Comparison of ENCODE assay signal across 12 cellular contexts in genomic region chr13:33262997-33263396, GRCh38. TPM values are rescaled to one million over a fixed set of nuclear protein-coding genes. Genes with fewer than 3 reads are reported as not detected.
DNase-seq lines count a peak whose midpoint lies in the region; ATAC-seq and TF ChIP-seq lines count a peak whose summit lies in the region.
"Had no signal": no experiment of that assay in that cellular context is flagged by ENCODE, and none has a peak within 500 bp of the region (broad histone marks: within the 10 kb centered on the region; RNA-seq: fewer than 3 reads in every experiment).

No MANE protein-coding gene starts in this region.

- no peaks in the 10 kb centered on the region for H3K27me3 Mint-ChIP-seq in dendritic cell treated with granulocyte-macrophage colony-stimulating factor and Interleukin-4, amounts not matched to agents 40 ng/mL and 50 ng/mL, for 4 days

- DNase-seq in GM12865 (ENCODE audit: low read depth) (peak; percentile 30), NCI-H748 (lab: John Stamatoyannopoulos, UW; ENCODE audit: unreplicated experiment) (peak; percentile 64), coronary artery (ENCODE audit: low spot score) (no peak)
- no peak for DNase-seq in activated naive CD4-positive, alpha-beta T cell treated with Interleukin-2 at 50 U/mL for 16 hours
- no peak for DNase-seq in activated CD4-positive, alpha-beta T cell treated with anti-CD3 and anti-CD28 coated beads for 1 hour
- DNase-seq: activated T-cell treated with anti-CD3 and anti-CD28 coated beads for 4 hours; stimulated activated CD4-positive, alpha-beta T cell treated with anti-CD3 and anti-CD28 coated beads, Interleukin-4, amount 100 ng/mL, for 1 hour had no signal

- no peaks in the 10 kb centered on the region for H3K36me3 Mint-ChIP-seq in dendritic cell treated with granulocyte-macrophage colony-stimulating factor and Interleukin-4, amounts not matched to agents 40 ng/mL and 50 ng/mL, for 4 days (ENCODE audit: low read depth)

- H3K9me3 Mint-ChIP-seq in dendritic cell treated with granulocyte-macrophage colony-stimulating factor and Interleukin-4, amounts not matched to agents 40 ng/mL and 50 ng/mL, for 4 days = no peaks in the 10 kb centered on the region

- H3K27me3 ChIP-seq in rectal smooth muscle tissue (ENCODE audit: control insufficient read depth, insufficient read depth, low read length) = no peaks in the 10 kb centered on the region
- H3K27me3 ChIP-seq: SJSA1 had no signal

- intact Hi-C loops in dendritic cell treated with granulocyte-macrophage colony-stimulating factor and Interleukin-4, amounts not matched to agents 40 ng/mL and 50 ng/mL, for 4 days (cut with micrococcal nuclease) = no loop called here

- no peaks in the 10 kb centered on the region for H3K36me3 ChIP-seq in rectal smooth muscle tissue (ENCODE audit: control insufficient read depth, insufficient read depth, low read length)

- H3K9ac ChIP-seq in rectal smooth muscle tissue (ENCODE audit: low read length) = no peak overlapping the region

- no peak overlapping the region for H3K4me3 Mint-ChIP-seq in dendritic cell treated with granulocyte-macrophage colony-stimulating factor and Interleukin-4, amounts not matched to agents 40 ng/mL and 50 ng/mL, for 4 days

- peak overlapping the region; percentile 71 for H3K27ac ChIP-seq in rectal smooth muscle tissue (ENCODE audit: low read depth, low read length)
- H3K27ac ChIP-seq in coronary artery = peak overlapping the region in 1 of 2 donors; percentile 71
- H3K27ac ChIP-seq: SJSA1 had no signal

- peaks cover 16% of the 10 kb centered on the region for H3K4me1 Mint-ChIP-seq in dendritic cell treated with granulocyte-macrophage colony-stimulating factor and Interleukin-4, amounts not matched to agents 40 ng/mL and 50 ng/mL, for 4 days (ENCODE audit: low read depth)

- H3K27ac Mint-ChIP-seq in dendritic cell treated with granulocyte-macrophage colony-stimulating factor and Interleukin-4, amounts not matched to agents 40 ng/mL and 50 ng/mL, for 4 days = peak overlapping the region; percentile 40

- TF ChIP-seq CTCF in GM12865 (IDR thresholded peaks at IDR 0.05; ENCODE audit: insufficient read depth, low read depth, low read length, missing control alignments) = peak; percentile 9
- TF ChIP-seq CTCF in coronary artery (IDR thresholded peaks at IDR 0.05) = no peak

- no peak for ATAC-seq in esophagus mucosa
- ATAC-seq: K562 had no signal

- H3K4me1 ChIP-seq in rectal smooth muscle tissue (ENCODE audit: control insufficient read depth, insufficient read depth, low read length) = peaks cover 22% of the 10 kb centered on the region

- no peak overlapping the region for H3K4me3 ChIP-seq in GM12865 (ENCODE audit: low read depth, low read length)
- H3K4me3 ChIP-seq in rectal smooth muscle tissue (ENCODE audit: low read length) = no peak overlapping the region
- no peak overlapping the region for H3K4me3 ChIP-seq in coronary artery
- H3K4me3 ChIP-seq: K562, SJSA1 had no signal

RNA-seq across cellular contexts. Expression of gene STARD13, which starts 22.6 kb away (rescaled TPM):
- total RNA-seq in esophagus mucosa = 2.3 TPM

Comparison
In these comparisons a context has a peak if more than half of its experiments do, and no peak if none do; other contexts are left out.
1. DNase-seq: peak in GM12865 (single experiment) and NCI-H748 (single experiment); none in activated naive CD4-positive, alpha-beta T cell treated with Interleukin-2 at 50 U/mL for 16 hours (single experiment), coronary artery (single experiment) and activated CD4-positive, alpha-beta T cell treated with anti-CD3 and anti-CD28 coated beads for 1 hour (single experiment).